ENCODE assay signal across 9 cellular contexts in genomic region chr1:202034683-202035462, GRCh38. TPM values are rescaled to one million over a fixed set of nuclear protein-coding genes. Genes with fewer than 3 reads are reported as not detected.
DNase-seq lines count a peak whose midpoint lies in the region; FAIRE-seq lines count a peak whose summit lies in the region.
"Had no signal": no experiment of that assay in that cellular context is flagged by ENCODE, and none has a peak within 500 bp of the region (broad histone marks: within the 10 kb centered on the region; RNA-seq: fewer than 3 reads in every experiment).

No MANE protein-coding gene starts in this region.

- no peaks in the 10 kb centered on the region for H3K27me3 ChIP-seq in muscle layer of duodenum (ENCODE audit: low read depth, low read length)

- no peaks in the 10 kb centered on the region for H3K4me1 ChIP-seq in muscle layer of duodenum (ENCODE audit: control insufficient read depth in 1 of 2, insufficient read depth in 2 of 2, low read length in 2 of 2)

- no peaks in the 10 kb centered on the region for H3K9me3 ChIP-seq in muscle layer of duodenum (ENCODE audit: control insufficient read depth in 1 of 2, low read length in 2 of 2)

- no peaks in the 10 kb centered on the region for H3K36me3 ChIP-seq in muscle layer of duodenum (ENCODE audit: control insufficient read depth in 1 of 2, insufficient read depth in 2 of 2, low read length in 2 of 2)

- no peak for FAIRE-seq in frontal cortex (lab: Jason Lieb, UNC)
- FAIRE-seq: A204.1 had no signal

- H3K27ac ChIP-seq in muscle layer of duodenum (ENCODE audit: low read length) = peak overlapping the region; percentile 87

- no peak overlapping the region for H3K4me3 ChIP-seq in muscle layer of duodenum (ENCODE audit: low read depth in 1 of 2, low read length in 2 of 2)

- DNase-seq in DMS 273 (lab: John Stamatoyannopoulos, UW; ENCODE audit: unreplicated experiment) (peak; percentile 84), DMS 273 treated with DMSO at 0.1 percent for 48 hours (lab: John Stamatoyannopoulos, UW) (no peak), NCI-H2107 (lab: John Stamatoyannopoulos, UW) (peak; percentile 92), cortex of kidney (lab: John Stamatoyannopoulos, UW) (peak; percentile 14), C1 segment of cervical spinal cord (lab: John Stamatoyannopoulos, UW) (no peak), frontal cortex (ENCODE audit: low spot score in 2 of 2) (no peak), NCI-H1092 (lab: John Stamatoyannopoulos, UW) (no peak)

RNA-seq across cellular contexts. Expression of gene ELF3, which starts 24.5 kb away (rescaled TPM):
- under 0.01 TPM for total RNA-seq in frontal cortex

RNA-seq across cellular contexts. Expression of gene RNPEP, which starts 52.4 kb away (rescaled TPM):
- total RNA-seq in frontal cortex = 11.4 TPM

Comparison
In these comparisons a context has a peak if more than half of its experiments do, and no peak if none do; other contexts are left out.
1. DNase-seq: peak in DMS 273 (single experiment), NCI-H2107 (single experiment) and cortex of kidney (single experiment); none in DMS 273 treated with DMSO at 0.1 percent for 48 hours (single experiment), C1 segment of cervical spinal cord (0 of 14), frontal cortex (0 of 2) and NCI-H1092 (single experiment).